In the genomic region with DNA sequence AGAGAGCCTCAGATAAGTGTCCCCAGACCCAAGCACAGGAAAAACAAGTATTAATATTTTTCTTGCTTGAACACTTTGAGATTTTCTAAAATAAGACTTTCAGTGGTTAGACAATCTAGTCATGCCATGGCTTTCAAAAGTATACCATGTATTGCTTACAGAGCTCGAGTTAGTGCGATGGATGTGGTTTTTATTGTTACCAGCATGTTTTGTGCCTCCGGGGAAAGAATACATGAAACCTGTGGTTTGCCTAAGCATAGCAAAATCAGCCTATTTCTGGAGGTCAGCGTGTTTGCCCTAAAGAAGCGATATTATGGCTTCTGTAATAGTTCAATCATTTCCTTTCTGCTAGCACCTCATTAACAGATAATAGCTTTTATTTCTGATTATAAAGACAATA, we compare ENCODE assay signal across 13 cellular contexts. TPM values are rescaled to one million over a fixed set of nuclear protein-coding genes. Genes with fewer than 3 reads are reported as not detected.
DNase-seq lines count a peak whose midpoint lies in the region; ATAC-seq and TF ChIP-seq lines count a peak whose summit lies in the region.
"Had no signal": no experiment of that assay in that cellular context is flagged by ENCODE, and none has a peak within 500 bp of the region (broad histone marks: within the 10 kb centered on the region; RNA-seq: fewer than 3 reads in every experiment).

No MANE protein-coding gene starts in this region.

- ATAC-seq in GM18519 (IDR thresholded peaks at IDR 0.05; ENCODE audit: low FRiP score, unreplicated experiment) (peak; percentile 51), GM21390 (IDR thresholded peaks at IDR 0.05; ENCODE audit: unreplicated experiment) (peak; percentile 81), HG03520 (IDR thresholded peaks at IDR 0.05; ENCODE audit: unreplicated experiment) (peak; percentile 89)
- ATAC-seq: sciatic nerve had no signal

- no peaks in the 10 kb centered on the region for H3K36me3 ChIP-seq in osteoblast (ENCODE audit: insufficient read depth, low read length)
- no peaks in the 10 kb centered on the region for H3K36me3 ChIP-seq in A673 (ENCODE audit: insufficient read depth, low read length, poor library complexity, severe bottlenecking)
- H3K36me3 ChIP-seq: MG63 had no signal

- BruUV-seq in A673 (replicated peaks; lab: Mats Ljungman, UMichigan) = no TSS peak

- H3K27ac ChIP-seq in osteoblast (ENCODE audit: low read depth, low read length) (no peak overlapping the region), RWPE1 (no peak overlapping the region), A673 (ENCODE audit: low read depth, low read length, poor library complexity, severe bottlenecking) (no peak overlapping the region)

- H3K4me1 ChIP-seq in osteoblast (ENCODE audit: insufficient read depth, low read length) (peaks cover 33% of the 10 kb centered on the region), A673 (ENCODE audit: insufficient read depth, low read length, poor library complexity, severe bottlenecking) (peaks cover 26% of the 10 kb centered on the region)

- intact Hi-C loops in A673 (cut with micrococcal nuclease; ENCODE audit: unreplicated experiment) = loop anchor here (10.0 kb wide), 1 partner anchor 85 kb away; no protein-coding TSS in a partner anchor

- H3K79me2 ChIP-seq in osteoblast (ENCODE audit: insufficient read depth, low read length) = peaks cover 6% of the 10 kb centered on the region

- DNase-seq in osteoblast (ENCODE audit: insufficient read length, low spot score, missing footprints) (no peak), RWPE1 (ENCODE audit: low spot score) (no peak), putamen (ENCODE audit: low spot score) (no peak), A673 (ENCODE audit: low spot score) (no peak)
- DNase-seq: activated gamma-delta T cell treated with Interleukin-2 at 50 U/mL for 16 hours, MG63, NCI-H2081 treated with DMSO at 0.1 percent for 48 hours, nephron progenitor cell, SIG-M5 had no signal

- H4K20me1 ChIP-seq in osteoblast (ENCODE audit: insufficient read depth, low read length) = peaks cover 2% of the 10 kb centered on the region

- CTCF ChIA-PET in RWPE1 (lab: Yijun Ruan, JAX) = no interaction called here
- CTCF ChIA-PET in A673 (lab: Charles Lee) = no interaction called here

- H3K9me3 ChIP-seq in osteoblast (ENCODE audit: low read depth, low read length) (no peaks in the 10 kb centered on the region), A673 (ENCODE audit: low read depth, low read length, poor library complexity, severe bottlenecking) (no peaks in the 10 kb centered on the region)
- H3K9me3 ChIP-seq: MG63 had no signal

- TF ChIP-seq CTCF in osteoblast (IDR thresholded peaks at IDR 0.05; ENCODE audit: extremely low read depth, low read depth, low read length) (no peak), RWPE1 (conservative IDR thresholded peaks at IDR 0.05; ENCODE audit: low read depth) (no peak), A673 (conservative IDR thresholded peaks at IDR 0.05; ENCODE audit: low read depth, low read length) (no peak)

- H2AFZ ChIP-seq in osteoblast (ENCODE audit: low read length) = peak overlapping the region; percentile 29

- POLR2A ChIA-PET in RWPE1 (lab: Yijun Ruan, JAX; ENCODE audit: low non-redundant PET) = no interaction called here
- POLR2A ChIA-PET in A673 (lab: Charles Lee; ENCODE audit: low non-redundant PET) = no interaction called here

- H3K27me3 ChIP-seq in osteoblast (ENCODE audit: insufficient read depth, low read length) (no peaks in the 10 kb centered on the region), A673 (replicated peaks; ENCODE audit: insufficient read depth, low read depth, low read length, poor library complexity) (no peaks in the 10 kb centered on the region)
- H3K27me3 ChIP-seq: MG63 had no signal

- H3K4me3 ChIP-seq in osteoblast (ENCODE audit: insufficient read depth, low read length) (no peak overlapping the region), A673 (ENCODE audit: low read depth, low read length, poor library complexity, severe bottlenecking) (no peak overlapping the region)
- H3K4me3 ChIP-seq: MG63 had no signal

- peak overlapping the region; percentile 63 for H3K4me2 ChIP-seq in osteoblast (ENCODE audit: insufficient read depth, low read length)

RNA-seq across cellular contexts. Expression of a gene that starts 21.6 kb away (rescaled TPM):
- total RNA-seq in osteoblast (55.7 and 63.6 TPM in 2 replicates), A673 (2021) (14.6 and 18.5 TPM in 2 replicates)
